1 cellular context compared by ENCODE assay signal in the genomic region with DNA sequence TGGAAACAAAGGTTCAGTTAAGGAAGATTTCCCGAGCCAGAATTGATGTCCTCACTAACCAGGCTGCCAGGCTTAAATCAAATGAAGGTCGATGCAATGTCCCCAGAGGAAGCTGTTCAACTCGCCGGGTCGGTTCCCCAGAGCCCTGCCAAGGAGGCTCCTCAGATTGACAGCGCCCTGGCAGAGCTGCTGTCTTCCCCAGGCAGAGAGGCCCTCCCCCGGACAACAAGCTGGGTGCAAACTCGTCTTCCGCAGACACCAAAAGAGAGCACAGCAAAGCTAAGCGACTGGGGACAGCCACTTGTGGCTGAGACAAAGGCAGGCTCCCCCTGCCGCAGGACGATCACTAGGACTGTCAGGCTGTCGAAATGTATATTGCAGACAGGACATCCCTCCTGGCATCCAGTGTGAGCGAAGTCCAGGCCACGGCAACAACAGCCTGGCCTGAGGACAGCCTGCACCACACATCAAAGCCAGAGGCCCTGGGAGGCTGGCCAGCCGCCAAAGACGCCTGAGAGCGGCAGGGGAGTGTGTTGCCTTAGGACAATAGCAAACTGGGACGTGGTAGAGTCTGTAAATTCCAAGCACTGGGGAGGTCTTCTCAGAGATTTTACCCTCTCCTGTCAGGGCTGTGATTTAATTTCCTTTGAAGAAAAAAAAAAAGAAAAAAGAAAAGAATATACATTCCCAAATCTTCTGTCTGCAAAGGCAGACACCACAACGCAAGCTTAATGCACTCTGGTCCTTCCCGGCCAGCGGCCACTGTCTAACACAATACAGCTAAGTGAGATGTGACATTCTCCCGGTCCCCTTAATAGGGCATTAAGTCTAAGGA.
TF ChIP-seq lines count a peak whose summit lies in the region.

No MANE protein-coding gene starts in this region.

TF ChIP-seq in SK-N-SH treated with all-trans-retinoic acid at 6 μM for 48 hours, 23 proteins besides CTCF, POLR2A, EP300 and RAD21 (continued from another document):
- TF ChIP-seq, protein P1, sequence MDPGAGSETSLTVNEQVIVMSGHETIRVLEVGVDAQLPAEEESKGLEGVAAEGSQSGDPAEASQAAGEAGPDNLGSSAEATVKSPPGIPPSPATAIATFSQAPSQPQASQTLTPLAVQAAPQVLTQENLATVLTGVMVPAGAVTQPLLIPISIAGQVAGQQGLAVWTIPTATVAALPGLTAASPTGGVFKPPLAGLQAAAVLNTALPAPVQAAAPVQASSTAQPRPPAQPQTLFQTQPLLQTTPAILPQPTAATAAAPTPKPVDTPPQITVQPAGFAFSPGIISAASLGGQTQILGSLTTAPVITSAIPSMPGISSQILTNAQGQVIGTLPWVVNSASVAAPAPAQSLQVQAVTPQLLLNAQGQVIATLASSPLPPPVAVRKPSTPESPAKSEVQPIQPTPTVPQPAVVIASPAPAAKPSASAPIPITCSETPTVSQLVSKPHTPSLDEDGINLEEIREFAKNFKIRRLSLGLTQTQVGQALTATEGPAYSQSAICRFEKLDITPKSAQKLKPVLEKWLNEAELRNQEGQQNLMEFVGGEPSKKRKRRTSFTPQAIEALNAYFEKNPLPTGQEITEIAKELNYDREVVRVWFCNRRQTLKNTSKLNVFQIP (CRISPR knock-in tag; IDR thresholded peaks at IDR 0.05; ENCODE audit: borderline replicate concordance, low read depth), result no peak
- TF ChIP-seq TOX (CRISPR knock-in tag; IDR thresholded peaks at IDR 0.05; ENCODE audit: borderline replicate concordance) (no peak), PPARA (CRISPR knock-in tag; IDR thresholded peaks at IDR 0.05; ENCODE audit: borderline replicate concordance) (no peak), ZNF70 (CRISPR knock-in tag; IDR thresholded peaks at IDR 0.05) (no peak), ZFP3 (CRISPR knock-in tag; IDR thresholded peaks at IDR 0.05) (peak; percentile 88), CSDC2 (CRISPR knock-in tag; IDR thresholded peaks at IDR 0.05) (no peak), BACH2 (CRISPR knock-in tag; IDR thresholded peaks at IDR 0.05; ENCODE audit: borderline replicate concordance) (no peak), OSR1 (CRISPR knock-in tag; IDR thresholded peaks at IDR 0.05) (no peak), ZFP30 (CRISPR knock-in tag; IDR thresholded peaks at IDR 0.05) (no peak), RARB (CRISPR knock-in tag; IDR thresholded peaks at IDR 0.05) (no peak), ESRRG (CRISPR knock-in tag; IDR thresholded peaks at IDR 0.05) (no peak), SNAI2 (CRISPR knock-in tag; IDR thresholded peaks at IDR 0.05) (no peak), ISL1 (CRISPR knock-in tag; IDR thresholded peaks at IDR 0.05) (peak; percentile 85), GLIS3 (CRISPR knock-in tag; IDR thresholded peaks at IDR 0.05) (0 out of 2 replicates have a peak, but pooled peaks have one; percentile 49), ZC3H10 (CRISPR knock-in tag; IDR thresholded peaks at IDR 0.05) (no peak), ARNTL (CRISPR knock-in tag; IDR thresholded peaks at IDR 0.05; ENCODE audit: borderline replicate concordance, low read depth) (no peak)
- TF ChIP-seq, protein P2, sequence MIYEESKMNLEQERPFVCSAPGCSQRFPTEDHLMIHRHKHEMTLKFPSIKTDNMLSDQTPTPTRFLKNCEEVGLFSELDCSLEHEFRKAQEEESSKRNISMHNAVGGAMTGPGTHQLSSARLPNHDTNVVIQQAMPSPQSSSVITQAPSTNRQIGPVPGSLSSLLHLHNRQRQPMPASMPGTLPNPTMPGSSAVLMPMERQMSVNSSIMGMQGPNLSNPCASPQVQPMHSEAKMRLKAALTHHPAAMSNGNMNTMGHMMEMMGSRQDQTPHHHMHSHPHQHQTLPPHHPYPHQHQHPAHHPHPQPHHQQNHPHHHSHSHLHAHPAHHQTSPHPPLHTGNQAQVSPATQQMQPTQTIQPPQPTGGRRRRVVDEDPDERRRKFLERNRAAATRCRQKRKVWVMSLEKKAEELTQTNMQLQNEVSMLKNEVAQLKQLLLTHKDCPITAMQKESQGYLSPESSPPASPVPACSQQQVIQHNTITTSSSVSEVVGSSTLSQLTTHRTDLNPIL (CRISPR knock-in tag; IDR thresholded peaks at IDR 0.05; ENCODE audit: low read depth), result peak; percentile 56; the same call in 1 of the 2 replicates
- TF ChIP-seq, protein P3, sequence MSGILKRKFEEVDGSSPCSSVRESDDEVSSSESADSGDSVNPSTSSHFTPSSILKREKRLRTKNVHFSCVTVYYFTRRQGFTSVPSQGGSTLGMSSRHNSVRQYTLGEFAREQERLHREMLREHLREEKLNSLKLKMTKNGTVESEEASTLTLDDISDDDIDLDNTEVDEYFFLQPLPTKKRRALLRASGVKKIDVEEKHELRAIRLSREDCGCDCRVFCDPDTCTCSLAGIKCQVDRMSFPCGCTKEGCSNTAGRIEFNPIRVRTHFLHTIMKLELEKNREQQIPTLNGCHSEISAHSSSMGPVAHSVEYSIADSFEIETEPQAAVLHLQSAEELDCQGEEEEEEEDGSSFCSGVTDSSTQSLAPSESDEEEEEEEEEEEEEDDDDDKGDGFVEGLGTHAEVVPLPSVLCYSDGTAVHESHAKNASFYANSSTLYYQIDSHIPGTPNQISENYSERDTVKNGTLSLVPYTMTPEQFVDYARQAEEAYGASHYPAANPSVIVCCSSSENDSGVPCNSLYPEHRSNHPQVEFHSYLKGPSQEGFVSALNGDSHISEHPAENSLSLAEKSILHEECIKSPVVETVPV (CRISPR knock-in tag; IDR thresholded peaks at IDR 0.05), result peak; percentile 56; the same call in 1 of the 2 replicates
TF ChIP-seq in SK-N-SH treated with all-trans-retinoic acid at 6 μM for 48 hours: peak in this region for 7.
